In the genomic region with DNA sequence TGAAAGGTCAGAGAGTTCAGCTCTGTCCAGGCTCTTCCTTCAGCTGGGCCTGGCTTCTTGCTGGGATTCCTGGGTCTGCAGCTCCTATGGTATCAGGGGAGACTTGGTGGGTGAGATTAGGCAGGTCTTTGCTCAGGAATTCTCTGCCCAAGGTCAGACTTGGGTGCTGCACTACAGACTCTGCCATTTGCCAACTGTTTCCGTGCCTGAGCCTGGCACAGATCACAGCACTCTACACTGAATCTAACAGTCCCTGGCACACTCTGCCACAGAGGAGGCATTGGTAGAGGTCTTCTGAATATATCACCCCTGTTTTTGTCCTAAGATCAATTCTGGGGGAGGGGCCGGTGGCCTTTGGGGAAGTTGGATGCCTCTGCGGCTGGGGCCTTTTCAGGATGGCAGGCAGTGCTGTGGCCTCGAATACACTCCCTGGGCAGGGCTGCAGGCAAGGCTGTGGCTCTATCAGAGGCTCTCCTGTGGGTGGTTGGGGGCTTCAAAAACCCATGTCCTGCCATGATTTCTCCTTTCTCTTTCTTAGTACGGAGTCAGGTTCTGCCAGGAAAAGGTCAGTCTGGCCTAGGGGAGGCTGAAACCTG, we compare ENCODE assay signal across 1 cellular context.
TF ChIP-seq lines count a peak whose summit lies in the region.

No MANE protein-coding gene starts in this region.

TF ChIP-seq in GM23338, 12 proteins besides CTCF, POLR2A, EP300 and RAD21:
- TF ChIP-seq EZH2phosphoT487 (IDR thresholded peaks at IDR 0.05; ENCODE audit: unreplicated experiment) (no peak), STAT1 (IDR thresholded peaks at IDR 0.05; ENCODE audit: unreplicated experiment) (no peak), ZNF114 (CRISPR knock-in tag; IDR thresholded peaks at IDR 0.05) (no peak), JUNB (IDR thresholded peaks at IDR 0.05; ENCODE audit: unreplicated experiment) (no peak), NANOG (IDR thresholded peaks at IDR 0.05; ENCODE audit: borderline replicate concordance) (no peak), EZH2 (IDR thresholded peaks at IDR 0.05; ENCODE audit: low read depth, unreplicated experiment) (no peak), ZNF331 (CRISPR knock-in tag; IDR thresholded peaks at IDR 0.05; ENCODE audit: low read depth) (no peak), CREB1 (CRISPR knock-in tag; IDR thresholded peaks at IDR 0.05; ENCODE audit: low read depth) (no peak)
- TF ChIP-seq, protein P1, sequence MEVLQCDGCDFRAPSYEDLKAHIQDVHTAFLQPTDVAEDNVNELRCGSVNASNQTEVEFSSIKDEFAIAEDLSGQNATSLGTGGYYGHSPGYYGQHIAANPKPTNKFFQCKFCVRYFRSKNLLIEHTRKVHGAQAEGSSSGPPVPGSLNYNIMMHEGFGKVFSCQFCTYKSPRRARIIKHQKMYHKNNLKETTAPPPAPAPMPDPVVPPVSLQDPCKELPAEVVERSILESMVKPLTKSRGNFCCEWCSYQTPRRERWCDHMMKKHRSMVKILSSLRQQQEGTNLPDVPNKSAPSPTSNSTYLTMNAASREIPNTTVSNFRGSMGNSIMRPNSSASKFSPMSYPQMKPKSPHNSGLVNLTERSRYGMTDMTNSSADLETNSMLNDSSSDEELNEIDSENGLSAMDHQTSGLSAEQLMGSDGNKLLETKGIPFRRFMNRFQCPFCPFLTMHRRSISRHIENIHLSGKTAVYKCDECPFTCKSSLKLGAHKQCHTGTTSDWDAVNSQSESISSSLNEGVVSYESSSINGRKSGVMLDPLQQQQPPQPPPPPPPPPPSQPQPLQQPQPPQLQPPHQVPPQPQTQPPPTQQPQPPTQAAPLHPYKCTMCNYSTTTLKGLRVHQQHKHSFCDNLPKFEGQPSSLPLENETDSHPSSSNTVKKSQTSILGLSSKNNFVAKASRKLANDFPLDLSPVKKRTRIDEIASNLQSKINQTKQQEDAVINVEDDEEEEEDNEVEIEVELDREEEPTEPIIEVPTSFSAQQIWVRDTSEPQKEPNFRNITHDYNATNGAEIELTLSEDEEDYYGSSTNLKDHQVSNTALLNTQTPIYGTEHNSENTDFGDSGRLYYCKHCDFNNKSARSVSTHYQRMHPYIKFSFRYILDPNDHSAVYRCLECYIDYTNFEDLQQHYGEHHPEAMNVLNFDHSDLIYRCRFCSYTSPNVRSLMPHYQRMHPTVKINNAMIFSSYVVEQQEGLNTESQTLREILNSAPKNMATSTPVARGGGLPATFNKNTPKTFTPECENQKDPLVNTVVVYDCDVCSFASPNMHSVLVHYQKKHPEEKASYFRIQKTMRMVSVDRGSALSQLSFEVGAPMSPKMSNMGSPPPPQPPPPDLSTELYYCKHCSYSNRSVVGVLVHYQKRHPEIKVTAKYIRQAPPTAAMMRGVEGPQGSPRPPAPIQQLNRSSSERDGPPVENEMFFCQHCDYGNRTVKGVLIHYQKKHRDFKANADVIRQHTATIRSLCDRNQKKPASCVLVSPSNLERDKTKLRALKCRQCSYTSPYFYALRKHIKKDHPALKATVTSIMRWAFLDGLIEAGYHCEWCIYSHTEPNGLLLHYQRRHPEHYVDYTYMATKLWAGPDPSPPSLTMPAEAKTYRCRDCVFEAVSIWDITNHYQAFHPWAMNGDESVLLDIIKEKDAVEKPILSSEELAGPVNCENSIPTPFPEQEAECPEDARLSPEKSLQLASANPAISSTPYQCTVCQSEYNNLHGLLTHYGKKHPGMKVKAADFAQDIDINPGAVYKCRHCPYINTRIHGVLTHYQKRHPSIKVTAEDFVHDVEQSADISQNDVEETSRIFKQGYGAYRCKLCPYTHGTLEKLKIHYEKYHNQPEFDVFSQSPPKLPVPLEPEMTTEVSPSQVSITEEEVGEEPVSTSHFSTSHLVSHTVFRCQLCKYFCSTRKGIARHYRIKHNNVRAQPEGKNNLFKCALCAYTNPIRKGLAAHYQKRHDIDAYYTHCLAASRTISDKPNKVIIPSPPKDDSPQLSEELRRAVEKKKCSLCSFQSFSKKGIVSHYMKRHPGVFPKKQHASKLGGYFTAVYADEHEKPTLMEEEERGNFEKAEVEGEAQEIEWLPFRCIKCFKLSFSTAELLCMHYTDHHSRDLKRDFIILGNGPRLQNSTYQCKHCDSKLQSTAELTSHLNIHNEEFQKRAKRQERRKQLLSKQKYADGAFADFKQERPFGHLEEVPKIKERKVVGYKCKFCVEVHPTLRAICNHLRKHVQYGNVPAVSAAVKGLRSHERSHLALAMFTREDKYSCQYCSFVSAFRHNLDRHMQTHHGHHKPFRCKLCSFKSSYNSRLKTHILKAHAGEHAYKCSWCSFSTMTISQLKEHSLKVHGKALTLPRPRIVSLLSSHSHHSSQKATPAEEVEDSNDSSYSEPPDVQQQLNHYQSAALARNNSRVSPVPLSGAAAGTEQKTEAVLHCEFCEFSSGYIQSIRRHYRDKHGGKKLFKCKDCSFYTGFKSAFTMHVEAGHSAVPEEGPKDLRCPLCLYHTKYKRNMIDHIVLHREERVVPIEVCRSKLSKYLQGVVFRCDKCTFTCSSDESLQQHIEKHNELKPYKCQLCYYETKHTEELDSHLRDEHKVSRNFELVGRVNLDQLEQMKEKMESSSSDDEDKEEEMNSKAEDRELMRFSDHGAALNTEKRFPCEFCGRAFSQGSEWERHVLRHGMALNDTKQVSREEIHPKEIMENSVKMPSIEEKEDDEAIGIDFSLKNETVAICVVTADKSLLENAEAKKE (CRISPR knock-in tag; IDR thresholded peaks at IDR 0.05), result no peak
- TF ChIP-seq, protein P2, sequence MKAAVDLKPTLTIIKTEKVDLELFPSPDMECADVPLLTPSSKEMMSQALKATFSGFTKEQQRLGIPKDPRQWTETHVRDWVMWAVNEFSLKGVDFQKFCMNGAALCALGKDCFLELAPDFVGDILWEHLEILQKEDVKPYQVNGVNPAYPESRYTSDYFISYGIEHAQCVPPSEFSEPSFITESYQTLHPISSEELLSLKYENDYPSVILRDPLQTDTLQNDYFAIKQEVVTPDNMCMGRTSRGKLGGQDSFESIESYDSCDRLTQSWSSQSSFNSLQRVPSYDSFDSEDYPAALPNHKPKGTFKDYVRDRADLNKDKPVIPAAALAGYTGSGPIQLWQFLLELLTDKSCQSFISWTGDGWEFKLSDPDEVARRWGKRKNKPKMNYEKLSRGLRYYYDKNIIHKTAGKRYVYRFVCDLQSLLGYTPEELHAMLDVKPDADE (IDR thresholded peaks at IDR 0.05), result no peak
TF ChIP-seq in GM23338: peak in this region for 0.
